In genomic region chr14:84028205-84028604, GRCh38 we compare ENCODE assay signal across 19 cellular contexts.
"Had no signal": no experiment of that assay in that cellular context is flagged by ENCODE, and none has a peak within 500 bp of the region (broad histone marks: within the 10 kb centered on the region; RNA-seq: fewer than 3 reads in every experiment).

No MANE protein-coding gene starts in this region.

- FAIRE-seq: RCC 7860 had no signal

- H3K27ac ChIP-seq: SJSA1 had no signal

- H3K27me3 ChIP-seq: SJSA1 had no signal

- H3K36me3 ChIP-seq: SJSA1 had no signal

- H3K4me1 ChIP-seq: SJSA1 had no signal

- H3K4me3 ChIP-seq: SJSA1 had no signal

- ATAC-seq: SK-N-SH treated with all-trans-retinoic acid at 6 μM for 48 hours had no signal

- DNase-seq: KBM-7, MV-4-11, NCI-H1048, NCI-H1105, NCI-H1436 treated with DMSO at 0.1 percent for 48 hours, NCI-H1694, NCI-H187 treated with DMSO at 0.1 percent for 48 hours, NCI-H2029 treated with DMSO at 0.1 percent for 48 hours, NCI-H2227 treated with DMSO at 0.1 percent for 48 hours, NCI-H446, NCI-H510A, NCI-H524 treated with DMSO at 0.1 percent for 48 hours, NCI-H774, Right ventricle myocardium superior, RPMI8226, SIG-M5 had no signal

- H3K9me3 ChIP-seq: SJSA1 had no signal
